Comparison of ENCODE assay signal across 9 cellular contexts in the genomic region with DNA sequence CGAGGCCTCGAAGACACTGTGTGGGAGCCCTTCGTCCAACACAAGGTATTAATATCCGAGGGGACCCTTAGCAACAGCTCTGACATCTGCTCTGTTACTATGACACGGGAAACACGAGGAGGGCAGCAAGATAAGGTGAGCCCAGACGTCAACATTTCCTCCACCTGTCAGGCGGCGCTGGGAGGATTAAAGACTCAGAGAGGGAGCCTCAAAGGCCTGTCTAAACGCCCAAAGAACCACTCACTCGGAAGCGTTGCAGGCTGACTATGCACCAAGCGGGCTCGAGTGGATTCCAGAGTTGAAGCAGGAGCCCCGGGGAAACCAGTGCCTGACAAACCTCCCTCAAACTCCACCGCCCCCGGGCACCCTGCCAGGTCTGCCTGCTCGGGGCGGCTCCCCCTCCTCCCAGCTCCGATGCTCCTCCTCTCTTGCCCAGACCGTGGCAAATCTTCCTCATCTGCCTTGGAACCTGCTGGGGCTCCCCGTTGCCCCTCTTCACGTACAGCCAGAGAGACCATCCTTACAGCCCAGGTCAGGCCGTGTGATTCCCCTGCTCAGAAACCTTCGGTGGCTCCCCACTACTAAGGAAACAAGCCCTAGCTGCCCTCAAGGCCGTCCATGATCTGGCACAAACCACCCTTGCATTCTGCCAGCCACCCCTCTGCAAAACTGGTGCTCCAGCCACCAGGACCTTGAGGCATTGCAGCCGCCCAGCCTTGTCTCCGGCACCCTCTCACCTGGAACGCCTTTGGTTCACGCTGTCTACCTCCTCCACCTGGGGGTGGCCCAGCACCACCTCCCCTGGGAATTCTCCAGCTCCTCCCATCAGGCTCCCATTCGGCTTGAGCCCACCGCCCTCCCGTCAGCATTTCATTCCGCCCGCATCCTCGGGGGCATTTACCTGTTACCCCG. TPM values are rescaled to one million over a fixed set of nuclear protein-coding genes. Genes with fewer than 3 reads are reported as not detected.
DNase-seq lines count a peak whose midpoint lies in the region; ATAC-seq and TF ChIP-seq lines count a peak whose summit lies in the region.
"Had no signal": no experiment of that assay in that cellular context is flagged by ENCODE, and none has a peak within 500 bp of the region (broad histone marks: within the 10 kb centered on the region; RNA-seq: fewer than 3 reads in every experiment).

No MANE protein-coding gene starts in this region.

- no peaks in the 10 kb centered on the region for H3K9me3 ChIP-seq in SK-N-MC (ENCODE audit: low read depth, low read length)
- no peaks in the 10 kb centered on the region for H3K9me3 ChIP-seq in hepatocyte (ENCODE audit: low read depth)

- TF ChIP-seq CTCF in hepatocyte (IDR thresholded peaks at IDR 0.05; ENCODE audit: poor library complexity): no peak

- intact Hi-C loops in left ventricle myocardium superior (cut with micrococcal nuclease): no loop called here

- peak; percentile 72 for DNase-seq in DMS 273 (lab: John Stamatoyannopoulos, UW; ENCODE audit: unreplicated experiment)
- no peak for DNase-seq in DMS 273 treated with DMSO at 0.1 percent for 48 hours (lab: John Stamatoyannopoulos, UW)
- DNase-seq in SK-N-MC (ENCODE audit: low read depth, low spot score): no peak
- peak; percentile 81 for DNase-seq in left ventricle myocardium superior
- peak; percentile 50 for DNase-seq in stimulated activated CD4-positive, alpha-beta T cell treated with anti-CD3 and anti-CD28 coated beads, Interleukin-4, amount 100 ng/mL, for 1 hour
- no peak for DNase-seq in activated gamma-delta T cell treated with Interleukin-2 at 50 U/mL for 16 hours
- DNase-seq in hepatocyte (ENCODE audit: low spot score): no peak

- no peaks in the 10 kb centered on the region for H3K9me2 ChIP-seq in hepatocyte (replicated peaks; ENCODE audit: insufficient read depth)

- H3K4me2 ChIP-seq in hepatocyte: no peak overlapping the region

- no peaks in the 10 kb centered on the region for H4K20me1 ChIP-seq in hepatocyte (ENCODE audit: insufficient read depth, poor library complexity, severe bottlenecking)

- H3K36me3 ChIP-seq in SK-N-MC (ENCODE audit: insufficient read depth, low read length) (no peaks in the 10 kb centered on the region), hepatocyte (replicated peaks; ENCODE audit: insufficient read depth, low read depth) (no peaks in the 10 kb centered on the region)

- H3K27ac ChIP-seq in SK-N-MC (peak overlapping the region; percentile 85), hepatocyte (no peak overlapping the region)
- H3K27ac ChIP-seq: 22Rv1 had no signal

- no peaks in the 10 kb centered on the region for H3K27me3 ChIP-seq in hepatocyte

- H3K79me2 ChIP-seq in hepatocyte: no peaks in the 10 kb centered on the region

- ATAC-seq in left ventricle myocardium superior (no peak), GM18502 (IDR thresholded peaks at IDR 0.05; ENCODE audit: poor library complexity, unreplicated experiment) (no peak)

- H3K4me3 ChIP-seq in SK-N-MC (peak overlapping the region; percentile 67), hepatocyte (no peak overlapping the region)

- H3K9ac ChIP-seq in SK-N-MC (ENCODE audit: insufficient read length): no peak overlapping the region

- 65% methylated on average over 37 of the region's 37 CpGs for WGBS in hepatocyte (ENCODE audit: low lambda C conversion rate, missing lambda C conversion rate)

- no peak overlapping the region for H2AFZ ChIP-seq in hepatocyte

- H3K4me1 ChIP-seq in hepatocyte (ENCODE audit: insufficient read depth): peaks cover 22% of the 10 kb centered on the region

RNA-seq across cellular contexts. Expression of a gene that starts 16.2 kb away (rescaled TPM):
- 3.8 TPM for total RNA-seq in left ventricle myocardium superior
- 7.0 and 10.2 TPM in 2 replicates for total RNA-seq in hepatocyte
- 7.6 and 12.0 TPM in 2 replicates for polyA plus RNA-seq in hepatocyte

Comparison
In these comparisons a context has a peak if more than half of its experiments do, and no peak if none do; other contexts are left out.
1. DNase-seq: peak in DMS 273 (single experiment), left ventricle myocardium superior (single experiment) and stimulated activated CD4-positive, alpha-beta T cell treated with anti-CD3 and anti-CD28 coated beads, Interleukin-4, amount 100 ng/mL, for 1 hour (single experiment); none in DMS 273 treated with DMSO at 0.1 percent for 48 hours (single experiment), SK-N-MC (single experiment), activated gamma-delta T cell treated with Interleukin-2 at 50 U/mL for 16 hours (single experiment) and hepatocyte (single experiment).